ENCODE assay signal across 16 cellular contexts in genomic region chr10:80141696-80142460, GRCh38. TPM values are rescaled to one million over a fixed set of nuclear protein-coding genes. Genes with fewer than 3 reads are reported as not detected.
"Had no signal": no experiment of that assay in that cellular context is flagged by ENCODE, and none has a peak within 500 bp of the region (broad histone marks: within the 10 kb centered on the region; RNA-seq: fewer than 3 reads in every experiment).

No MANE protein-coding gene starts in this region.

- H3K4me3 ChIP-seq: hepatocyte, left ventricle myocardium inferior, transverse colon, vagina had no signal

- H3K9me3 ChIP-seq: left ventricle myocardium inferior, transverse colon, vagina had no signal

- H3K79me2 ChIP-seq: hepatocyte had no signal

- ATAC-seq: esophagus mucosa had no signal

- DNase-seq: activated CD4-positive, alpha-beta memory T cell treated with anti-CD3 and anti-CD28 coated beads for 36 hours; activated CD4-positive, alpha-beta T cell treated with anti-CD3 and anti-CD28 coated beads for 48 hours; activated naive CD4-positive, alpha-beta T cell treated with anti-CD3 and anti-CD28 coated beads, Interleukin-2, amount 10 ng/mL, durations not matched to agents 7 days and 5 days; activated T-cell treated with anti-CD3 and anti-CD28 coated beads, Interleukin-2, amount 50 U/mL, for 48 hours; effector CD8-positive, alpha-beta T cell; foreskin melanocyte; glutamatergic neuron; left ventricle myocardium inferior; retina; stimulated activated CD4-positive, alpha-beta T cell treated with anti-CD3 and anti-CD28 coated beads, Interleukin-4, amount 100 ng/mL, for 24 hours; transverse colon had no signal

- H2AFZ ChIP-seq: hepatocyte had no signal

- H3K36me3 ChIP-seq: left ventricle myocardium inferior, transverse colon, vagina had no signal

- H3K27me3 ChIP-seq: hepatocyte, vagina had no signal

- H3K27ac ChIP-seq: hepatocyte, left ventricle myocardium inferior, transverse colon had no signal

- H3K4me2 ChIP-seq: hepatocyte had no signal

RNA-seq across cellular contexts. Expression of gene PLAC9, which starts 9.3 kb away (rescaled TPM):
- total RNA-seq: activated CD4-positive, alpha-beta memory T cell treated with anti-CD3 and anti-CD28 coated beads for 36 hours; mononuclear cell; T-helper 2 cell treated with Interferon-gamma antibody and Interleukin-4, amounts not matched to agents 100 ng/mL and 5 ng/mL, for 36 hours had no signal
